ENCODE assay signal across 18 cellular contexts in genomic region chr2:195390686-195391085, GRCh38.
"Had no signal": no experiment of that assay in that cellular context is flagged by ENCODE, and none has a peak within 500 bp of the region (broad histone marks: within the 10 kb centered on the region; RNA-seq: fewer than 3 reads in every experiment).

No MANE protein-coding gene starts in this region.

- DNase-seq: activated CD4-positive, alpha-beta memory T cell treated with anti-CD3 and anti-CD28 coated beads, Interleukin-2, amount 10 ng/mL, durations not matched to agents 7 days and 5 days; activated CD4-positive, alpha-beta T cell treated with anti-CD3 and anti-CD28 coated beads for 48 hours; activated CD8-positive, alpha-beta memory T cell treated with anti-CD3 and anti-CD28 coated beads, Interleukin-2, amount 10 ng/mL, durations not matched to agents 7 days and 5 days; activated naive CD4-positive, alpha-beta T cell; activated naive CD8-positive, alpha-beta T cell treated with anti-CD3 and anti-CD28 coated beads for 36 hours; amniotic stem cell; body of pancreas; lower lobe of right lung; right cardiac atrium; trophoblast cell had no signal

- H3K4me3 ChIP-seq: body of pancreas, hepatocyte, lower lobe of right lung, prostate gland, skin epidermis, suprapubic skin had no signal

- H3K36me3 Mint-ChIP-seq: activated naive CD8-positive, alpha-beta T cell treated with anti-CD3 and anti-CD28 coated beads for 36 hours had no signal

- H3K9me3 ChIP-seq: body of pancreas, lower lobe of right lung, prostate gland, suprapubic skin had no signal

- H3K4me3 Mint-ChIP-seq: activated CD4-positive, alpha-beta memory T cell treated with anti-CD3 and anti-CD28 coated beads, Interleukin-2, amount 10 ng/mL, durations not matched to agents 7 days and 5 days; activated CD8-positive, alpha-beta memory T cell treated with anti-CD3 and anti-CD28 coated beads, Interleukin-2, amount 10 ng/mL, durations not matched to agents 7 days and 5 days; activated naive CD8-positive, alpha-beta T cell treated with anti-CD3 and anti-CD28 coated beads for 36 hours; activated T-helper 17 cell treated with anti-CD3 and anti-CD28 coated beads, Interleukin-2, amount 50 U/mL, for 72 hours; mesothelial cell of epicardium; stimulated activated naive CD8-positive, alpha-beta T cell treated with anti-CD3 and anti-CD28 coated beads, Interleukin-15, Interleukin-2, amounts not matched to agents 100 ng/mL and 50 ng/mL, for 24 hours; WTC11 had no signal

- H3K27me3 ChIP-seq: body of pancreas, hepatocyte, suprapubic skin had no signal

- ATAC-seq: activated CD8-positive, alpha-beta memory T cell treated with anti-CD3 and anti-CD28 coated beads, Interleukin-2, amount 10 ng/mL, durations not matched to agents 7 days and 5 days; activated T-helper 17 cell treated with anti-CD3 and anti-CD28 coated beads, Interleukin-2, amount 50 U/mL, for 72 hours; body of pancreas; lower lobe of right lung; right cardiac atrium; WTC11 had no signal

- H3K79me2 ChIP-seq: hepatocyte had no signal

- H3K27ac ChIP-seq: body of pancreas, hepatocyte, lower lobe of right lung, prostate gland, skin epidermis, suprapubic skin had no signal

- H3K4me1 Mint-ChIP-seq: activated CD4-positive, alpha-beta memory T cell treated with anti-CD3 and anti-CD28 coated beads, Interleukin-2, amount 10 ng/mL, durations not matched to agents 7 days and 5 days; activated CD8-positive, alpha-beta memory T cell treated with anti-CD3 and anti-CD28 coated beads, Interleukin-2, amount 10 ng/mL, durations not matched to agents 7 days and 5 days; activated T-helper 17 cell treated with anti-CD3 and anti-CD28 coated beads, Interleukin-2, amount 50 U/mL, for 72 hours; WTC11 had no signal

- H3K9me3 Mint-ChIP-seq: activated naive CD8-positive, alpha-beta T cell treated with anti-CD3 and anti-CD28 coated beads for 36 hours; activated T-helper 17 cell treated with anti-CD3 and anti-CD28 coated beads, Interleukin-2, amount 50 U/mL, for 72 hours; stimulated activated naive CD8-positive, alpha-beta T cell treated with anti-CD3 and anti-CD28 coated beads, Interleukin-15, Interleukin-2, amounts not matched to agents 100 ng/mL and 50 ng/mL, for 24 hours had no signal

- H3K4me2 ChIP-seq: hepatocyte had no signal

- H3K27ac Mint-ChIP-seq: activated CD4-positive, alpha-beta memory T cell treated with anti-CD3 and anti-CD28 coated beads, Interleukin-2, amount 10 ng/mL, durations not matched to agents 7 days and 5 days; activated CD8-positive, alpha-beta memory T cell treated with anti-CD3 and anti-CD28 coated beads, Interleukin-2, amount 10 ng/mL, durations not matched to agents 7 days and 5 days; activated naive CD8-positive, alpha-beta T cell treated with anti-CD3 and anti-CD28 coated beads for 36 hours; activated T-helper 17 cell treated with anti-CD3 and anti-CD28 coated beads, Interleukin-2, amount 50 U/mL, for 72 hours; mesothelial cell of epicardium; stimulated activated naive CD8-positive, alpha-beta T cell treated with anti-CD3 and anti-CD28 coated beads, Interleukin-15, Interleukin-2, amounts not matched to agents 100 ng/mL and 50 ng/mL, for 24 hours; WTC11 had no signal

- H3K4me1 ChIP-seq: body of pancreas, lower lobe of right lung, prostate gland, suprapubic skin had no signal

- H3K36me3 ChIP-seq: lower lobe of right lung, prostate gland, suprapubic skin had no signal

- H3K27me3 Mint-ChIP-seq: activated CD4-positive, alpha-beta memory T cell treated with anti-CD3 and anti-CD28 coated beads, Interleukin-2, amount 10 ng/mL, durations not matched to agents 7 days and 5 days; activated CD8-positive, alpha-beta memory T cell treated with anti-CD3 and anti-CD28 coated beads, Interleukin-2, amount 10 ng/mL, durations not matched to agents 7 days and 5 days; activated naive CD8-positive, alpha-beta T cell treated with anti-CD3 and anti-CD28 coated beads for 36 hours; activated T-helper 17 cell treated with anti-CD3 and anti-CD28 coated beads, Interleukin-2, amount 50 U/mL, for 72 hours; stimulated activated naive CD8-positive, alpha-beta T cell treated with anti-CD3 and anti-CD28 coated beads, Interleukin-15, Interleukin-2, amounts not matched to agents 100 ng/mL and 50 ng/mL, for 24 hours had no signal

- H2AFZ ChIP-seq: hepatocyte had no signal
